21 cellular contexts compared by ENCODE assay signal in genomic region chr7:120056227-120056626, GRCh38.
"Had no signal": no experiment of that assay in that cellular context is flagged by ENCODE, and none has a peak within 500 bp of the region (broad histone marks: within the 10 kb centered on the region; RNA-seq: fewer than 3 reads in every experiment).

No MANE protein-coding gene starts in this region.

- H3K4me1 ChIP-seq: left lung, lower lobe of right lung had no signal

- DNase-seq: dermis blood vessel endothelial cell; dorsolateral prefrontal cortex; effector CD8-positive, alpha-beta T cell; effector memory CD8-positive, alpha-beta T cell; endodermal cell; erythroblast; esophagus squamous epithelium; foreskin fibroblast; foreskin melanocyte; gastrocnemius medialis; glutamatergic neuron; head of caudate nucleus; heart right ventricle; hippocampal formation; left cardiac atrium; left lung; left ventricle myocardium superior; lower lobe of right lung; mesendoderm; midbrain had no signal

- H3K9me3 ChIP-seq: esophagus squamous epithelium, gastrocnemius medialis, lower lobe of right lung had no signal

- H3K36me3 ChIP-seq: esophagus squamous epithelium, gastrocnemius medialis, heart right ventricle, left lung, lower lobe of right lung had no signal

- H3K27ac ChIP-seq: coronary artery, dorsolateral prefrontal cortex, gastrocnemius medialis, heart right ventricle, left lung, lower lobe of right lung had no signal

- H3K4me3 ChIP-seq: coronary artery, dorsolateral prefrontal cortex, esophagus squamous epithelium, gastrocnemius medialis, heart right ventricle, left lung, lower lobe of right lung had no signal

- H3K27me3 ChIP-seq: dorsolateral prefrontal cortex, esophagus squamous epithelium, gastrocnemius medialis, heart right ventricle, left lung had no signal
